In the genomic region with DNA sequence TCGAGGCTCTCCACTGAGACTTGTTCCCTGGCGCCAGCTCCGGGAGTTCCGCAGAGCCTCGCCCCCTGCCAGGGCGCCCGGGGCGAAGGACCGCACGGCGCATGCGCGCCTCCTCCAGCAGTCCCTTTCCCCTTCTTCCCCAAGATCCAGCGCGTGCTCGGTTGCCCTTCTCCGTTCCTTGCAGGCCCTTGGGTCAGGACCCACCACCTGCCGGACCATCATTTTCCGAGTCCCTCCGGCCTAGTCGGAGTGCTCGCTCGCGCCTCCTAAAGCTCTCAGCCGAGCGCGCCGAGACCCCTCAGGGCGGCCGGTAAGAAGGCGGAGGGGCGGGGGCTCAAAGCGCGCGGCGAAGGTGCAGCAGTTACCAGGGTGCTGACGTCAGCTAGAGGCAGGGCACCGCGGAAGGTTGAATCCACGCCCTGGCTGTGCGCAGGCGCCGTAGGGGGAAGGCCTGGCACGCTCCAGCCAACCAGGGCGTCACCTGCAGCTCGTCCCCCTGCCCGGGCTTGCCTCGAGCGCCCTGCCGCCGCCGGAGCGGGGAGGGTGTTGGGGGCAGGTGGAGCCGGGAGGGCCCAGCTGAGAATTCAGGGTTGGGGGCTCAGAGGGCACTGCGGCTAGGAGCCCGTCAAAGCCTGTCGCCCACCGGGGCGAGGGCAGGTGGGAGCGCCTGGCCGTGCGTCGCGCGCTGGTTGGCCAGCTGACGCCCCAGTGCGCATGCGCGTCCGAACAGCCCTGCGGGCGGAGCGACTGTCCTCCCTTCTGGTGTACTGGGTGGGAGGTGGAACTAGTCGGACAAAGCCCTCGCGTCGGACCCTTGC, we compare ENCODE assay signal across 1 cellular context.
TF ChIP-seq lines count a peak whose summit lies in the region.

Gene TCAIM (plus strand): TSS at position 757 of the 818 bp plus-strand sequence. CDS start 16,017 bp downstream, outside the sequence.

TF ChIP-seq in HEK293, 187 proteins besides CTCF, POLR2A, EP300 and RAD21 (continued from another document and continues in another):
- TF ChIP-seq, protein P1, sequence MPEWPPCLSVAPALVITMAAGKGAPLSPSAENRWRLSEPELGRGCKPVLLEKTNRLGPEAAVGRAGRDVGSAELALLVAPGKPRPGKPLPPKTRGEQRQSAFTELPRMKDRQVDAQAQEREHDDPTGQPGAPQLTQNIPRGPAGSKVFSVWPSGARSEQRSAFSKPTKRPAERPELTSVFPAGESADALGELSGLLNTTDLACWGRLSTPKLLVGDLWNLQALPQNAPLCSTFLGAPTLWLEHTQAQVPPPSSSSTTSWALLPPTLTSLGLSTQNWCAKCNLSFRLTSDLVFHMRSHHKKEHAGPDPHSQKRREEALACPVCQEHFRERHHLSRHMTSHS (tag by site-specific recombination; IDR thresholded peaks at IDR 0.05) = no peak
- TF ChIP-seq WT1 (tag by site-specific recombination; IDR thresholded peaks at IDR 0.05) (peak; percentile 31; the same call in 1 of the 2 replicates), ZNF660 (tag by site-specific recombination; IDR thresholded peaks at IDR 0.05) (no peak), ZNF223 (tag by site-specific recombination; IDR thresholded peaks at IDR 0.05) (no peak), ZNF19 (tag by site-specific recombination; IDR thresholded peaks at IDR 0.05; ENCODE audit: low read depth) (no peak), ZNF292 (tag by site-specific recombination; IDR thresholded peaks at IDR 0.05; ENCODE audit: borderline replicate concordance, low read depth) (no peak), ZNF791 (tag by site-specific recombination; IDR thresholded peaks at IDR 0.05) (no peak), ZNF391 (tag by site-specific recombination; IDR thresholded peaks at IDR 0.05; ENCODE audit: borderline replicate concordance, low read depth) (no peak), GLIS1 (tag by site-specific recombination; IDR thresholded peaks at IDR 0.05) (peak; percentile 77), ZNF112 (tag by site-specific recombination; IDR thresholded peaks at IDR 0.05) (no peak), SALL2 (tag by site-specific recombination; IDR thresholded peaks at IDR 0.05; ENCODE audit: borderline replicate concordance) (no peak), BCL11B (tag by site-specific recombination; IDR thresholded peaks at IDR 0.05; ENCODE audit: low read depth) (no peak), HOXC10 (CRISPR knock-in tag; IDR thresholded peaks at IDR 0.05) (no peak), ZNF423 (tag by site-specific recombination; IDR thresholded peaks at IDR 0.05) (peak; percentile 49), EGR2 (tag by site-specific recombination; IDR thresholded peaks at IDR 0.05; ENCODE audit: low read depth) (peak; percentile 25; the same call in 1 of the 2 replicates), SCRT1 (tag by site-specific recombination; IDR thresholded peaks at IDR 0.05; ENCODE audit: borderline replicate concordance) (no peak), ZNF785 (tag by site-specific recombination; IDR thresholded peaks at IDR 0.05) (0 out of 2 replicates have a peak, but pooled peaks have one; percentile 36), ZNF324 (tag by site-specific recombination; IDR thresholded peaks at IDR 0.05) (peak; percentile 77; the same call in 1 of the 2 replicates), KLF9 (tag by site-specific recombination; IDR thresholded peaks at IDR 0.05; ENCODE audit: low read depth) (peak; percentile 74), ZNF148 (tag by site-specific recombination; IDR thresholded peaks at IDR 0.05; ENCODE audit: borderline replicate concordance) (no peak), ZNF18 (tag by site-specific recombination; IDR thresholded peaks at IDR 0.05) (no peak), ZNF132 (tag by site-specific recombination; IDR thresholded peaks at IDR 0.05; ENCODE audit: borderline replicate concordance) (no peak), ZNF792 (tag by site-specific recombination; IDR thresholded peaks at IDR 0.05) (no peak), GFI1B (tag by site-specific recombination; IDR thresholded peaks at IDR 0.05) (no peak), ZNF561 (tag by site-specific recombination; IDR thresholded peaks at IDR 0.05; ENCODE audit: borderline replicate concordance) (no peak), ZFP69B (tag by site-specific recombination; IDR thresholded peaks at IDR 0.05) (no peak), KLF16 (tag by site-specific recombination; IDR thresholded peaks at IDR 0.05) (no peak; the same call in 1 of the 2 replicates)
- TF ChIP-seq, protein P2, sequence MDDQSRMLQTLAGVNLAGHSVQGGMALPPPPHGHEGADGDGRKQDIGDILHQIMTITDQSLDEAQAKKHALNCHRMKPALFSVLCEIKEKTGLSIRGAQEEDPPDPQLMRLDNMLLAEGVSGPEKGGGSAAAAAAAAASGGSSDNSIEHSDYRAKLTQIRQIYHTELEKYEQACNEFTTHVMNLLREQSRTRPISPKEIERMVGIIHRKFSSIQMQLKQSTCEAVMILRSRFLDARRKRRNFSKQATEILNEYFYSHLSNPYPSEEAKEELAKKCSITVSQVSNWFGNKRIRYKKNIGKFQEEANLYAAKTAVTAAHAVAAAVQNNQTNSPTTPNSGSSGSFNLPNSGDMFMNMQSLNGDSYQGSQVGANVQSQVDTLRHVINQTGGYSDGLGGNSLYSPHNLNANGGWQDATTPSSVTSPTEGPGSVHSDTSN (CRISPR knock-in tag; IDR thresholded peaks at IDR 0.05) = 0 out of 2 replicates have a peak, but pooled peaks have one; percentile 20
- TF ChIP-seq, protein P3, sequence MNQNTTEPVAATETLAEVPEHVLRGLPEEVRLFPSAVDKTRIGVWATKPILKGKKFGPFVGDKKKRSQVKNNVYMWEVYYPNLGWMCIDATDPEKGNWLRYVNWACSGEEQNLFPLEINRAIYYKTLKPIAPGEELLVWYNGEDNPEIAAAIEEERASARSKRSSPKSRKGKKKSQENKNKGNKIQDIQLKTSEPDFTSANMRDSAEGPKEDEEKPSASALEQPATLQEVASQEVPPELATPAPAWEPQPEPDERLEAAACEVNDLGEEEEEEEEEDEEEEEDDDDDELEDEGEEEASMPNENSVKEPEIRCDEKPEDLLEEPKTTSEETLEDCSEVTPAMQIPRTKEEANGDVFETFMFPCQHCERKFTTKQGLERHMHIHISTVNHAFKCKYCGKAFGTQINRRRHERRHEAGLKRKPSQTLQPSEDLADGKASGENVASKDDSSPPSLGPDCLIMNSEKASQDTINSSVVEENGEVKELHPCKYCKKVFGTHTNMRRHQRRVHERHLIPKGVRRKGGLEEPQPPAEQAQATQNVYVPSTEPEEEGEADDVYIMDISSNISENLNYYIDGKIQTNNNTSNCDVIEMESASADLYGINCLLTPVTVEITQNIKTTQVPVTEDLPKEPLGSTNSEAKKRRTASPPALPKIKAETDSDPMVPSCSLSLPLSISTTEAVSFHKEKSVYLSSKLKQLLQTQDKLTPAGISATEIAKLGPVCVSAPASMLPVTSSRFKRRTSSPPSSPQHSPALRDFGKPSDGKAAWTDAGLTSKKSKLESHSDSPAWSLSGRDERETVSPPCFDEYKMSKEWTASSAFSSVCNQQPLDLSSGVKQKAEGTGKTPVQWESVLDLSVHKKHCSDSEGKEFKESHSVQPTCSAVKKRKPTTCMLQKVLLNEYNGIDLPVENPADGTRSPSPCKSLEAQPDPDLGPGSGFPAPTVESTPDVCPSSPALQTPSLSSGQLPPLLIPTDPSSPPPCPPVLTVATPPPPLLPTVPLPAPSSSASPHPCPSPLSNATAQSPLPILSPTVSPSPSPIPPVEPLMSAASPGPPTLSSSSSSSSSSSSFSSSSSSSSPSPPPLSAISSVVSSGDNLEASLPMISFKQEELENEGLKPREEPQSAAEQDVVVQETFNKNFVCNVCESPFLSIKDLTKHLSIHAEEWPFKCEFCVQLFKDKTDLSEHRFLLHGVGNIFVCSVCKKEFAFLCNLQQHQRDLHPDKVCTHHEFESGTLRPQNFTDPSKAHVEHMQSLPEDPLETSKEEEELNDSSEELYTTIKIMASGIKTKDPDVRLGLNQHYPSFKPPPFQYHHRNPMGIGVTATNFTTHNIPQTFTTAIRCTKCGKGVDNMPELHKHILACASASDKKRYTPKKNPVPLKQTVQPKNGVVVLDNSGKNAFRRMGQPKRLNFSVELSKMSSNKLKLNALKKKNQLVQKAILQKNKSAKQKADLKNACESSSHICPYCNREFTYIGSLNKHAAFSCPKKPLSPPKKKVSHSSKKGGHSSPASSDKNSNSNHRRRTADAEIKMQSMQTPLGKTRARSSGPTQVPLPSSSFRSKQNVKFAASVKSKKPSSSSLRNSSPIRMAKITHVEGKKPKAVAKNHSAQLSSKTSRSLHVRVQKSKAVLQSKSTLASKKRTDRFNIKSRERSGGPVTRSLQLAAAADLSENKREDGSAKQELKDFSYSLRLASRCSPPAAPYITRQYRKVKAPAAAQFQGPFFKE (tag by site-specific recombination; IDR thresholded peaks at IDR 0.05; ENCODE audit: borderline replicate concordance) = no peak
- TF ChIP-seq, protein P4, sequence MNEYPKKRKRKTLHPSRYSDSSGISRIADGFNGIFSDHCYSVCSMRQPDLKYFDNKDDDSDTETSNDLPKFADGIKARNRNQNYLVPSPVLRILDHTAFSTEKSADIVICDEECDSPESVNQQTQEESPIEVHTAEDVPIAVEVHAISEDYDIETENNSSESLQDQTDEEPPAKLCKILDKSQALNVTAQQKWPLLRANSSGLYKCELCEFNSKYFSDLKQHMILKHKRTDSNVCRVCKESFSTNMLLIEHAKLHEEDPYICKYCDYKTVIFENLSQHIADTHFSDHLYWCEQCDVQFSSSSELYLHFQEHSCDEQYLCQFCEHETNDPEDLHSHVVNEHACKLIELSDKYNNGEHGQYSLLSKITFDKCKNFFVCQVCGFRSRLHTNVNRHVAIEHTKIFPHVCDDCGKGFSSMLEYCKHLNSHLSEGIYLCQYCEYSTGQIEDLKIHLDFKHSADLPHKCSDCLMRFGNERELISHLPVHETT (tag by site-specific recombination; IDR thresholded peaks at IDR 0.05) = no peak; the same call in 1 of the 2 replicates
- TF ChIP-seq, protein P5, sequence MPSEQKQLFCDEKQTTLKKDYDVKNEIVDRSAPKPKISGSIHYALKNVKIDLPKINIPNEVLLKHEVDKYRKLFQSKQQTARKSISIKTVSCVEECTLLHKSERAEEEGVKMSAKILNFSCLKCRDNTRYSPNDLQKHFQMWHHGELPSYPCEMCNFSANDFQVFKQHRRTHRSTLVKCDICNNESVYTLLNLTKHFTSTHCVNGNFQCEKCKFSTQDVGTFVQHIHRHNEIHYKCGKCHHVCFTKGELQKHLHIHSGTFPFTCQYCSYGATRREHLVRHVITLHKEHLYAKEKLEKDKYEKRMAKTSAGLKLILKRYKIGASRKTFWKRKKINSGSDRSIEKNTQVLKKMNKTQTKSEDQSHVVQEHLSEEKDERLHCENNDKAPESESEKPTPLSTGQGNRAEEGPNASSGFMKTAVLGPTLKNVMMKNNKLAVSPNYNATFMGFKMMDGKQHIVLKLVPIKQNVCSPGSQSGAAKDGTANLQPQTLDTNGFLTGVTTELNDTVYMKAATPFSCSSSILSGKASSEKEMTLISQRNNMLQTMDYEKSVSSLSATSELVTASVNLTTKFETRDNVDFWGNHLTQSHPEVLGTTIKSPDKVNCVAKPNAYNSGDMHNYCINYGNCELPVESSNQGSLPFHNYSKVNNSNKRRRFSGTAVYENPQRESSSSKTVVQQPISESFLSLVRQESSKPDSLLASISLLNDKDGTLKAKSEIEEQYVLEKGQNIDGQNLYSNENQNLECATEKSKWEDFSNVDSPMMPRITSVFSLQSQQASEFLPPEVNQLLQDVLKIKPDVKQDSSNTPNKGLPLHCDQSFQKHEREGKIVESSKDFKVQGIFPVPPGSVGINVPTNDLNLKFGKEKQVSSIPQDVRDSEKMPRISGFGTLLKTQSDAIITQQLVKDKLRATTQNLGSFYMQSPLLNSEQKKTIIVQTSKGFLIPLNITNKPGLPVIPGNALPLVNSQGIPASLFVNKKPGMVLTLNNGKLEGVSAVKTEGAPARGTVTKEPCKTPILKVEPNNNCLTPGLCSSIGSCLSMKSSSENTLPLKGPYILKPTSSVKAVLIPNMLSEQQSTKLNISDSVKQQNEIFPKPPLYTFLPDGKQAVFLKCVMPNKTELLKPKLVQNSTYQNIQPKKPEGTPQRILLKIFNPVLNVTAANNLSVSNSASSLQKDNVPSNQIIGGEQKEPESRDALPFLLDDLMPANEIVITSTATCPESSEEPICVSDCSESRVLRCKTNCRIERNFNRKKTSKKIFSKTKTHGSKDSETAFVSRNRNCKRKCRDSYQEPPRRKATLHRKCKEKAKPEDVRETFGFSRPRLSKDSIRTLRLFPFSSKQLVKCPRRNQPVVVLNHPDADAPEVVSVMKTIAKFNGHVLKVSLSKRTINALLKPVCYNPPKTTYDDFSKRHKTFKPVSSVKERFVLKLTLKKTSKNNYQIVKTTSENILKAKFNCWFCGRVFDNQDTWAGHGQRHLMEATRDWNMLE (tag by site-specific recombination; conservative IDR thresholded peaks at IDR 0.05; ENCODE audit: low read depth) = no peak
- TF ChIP-seq, protein P6, sequence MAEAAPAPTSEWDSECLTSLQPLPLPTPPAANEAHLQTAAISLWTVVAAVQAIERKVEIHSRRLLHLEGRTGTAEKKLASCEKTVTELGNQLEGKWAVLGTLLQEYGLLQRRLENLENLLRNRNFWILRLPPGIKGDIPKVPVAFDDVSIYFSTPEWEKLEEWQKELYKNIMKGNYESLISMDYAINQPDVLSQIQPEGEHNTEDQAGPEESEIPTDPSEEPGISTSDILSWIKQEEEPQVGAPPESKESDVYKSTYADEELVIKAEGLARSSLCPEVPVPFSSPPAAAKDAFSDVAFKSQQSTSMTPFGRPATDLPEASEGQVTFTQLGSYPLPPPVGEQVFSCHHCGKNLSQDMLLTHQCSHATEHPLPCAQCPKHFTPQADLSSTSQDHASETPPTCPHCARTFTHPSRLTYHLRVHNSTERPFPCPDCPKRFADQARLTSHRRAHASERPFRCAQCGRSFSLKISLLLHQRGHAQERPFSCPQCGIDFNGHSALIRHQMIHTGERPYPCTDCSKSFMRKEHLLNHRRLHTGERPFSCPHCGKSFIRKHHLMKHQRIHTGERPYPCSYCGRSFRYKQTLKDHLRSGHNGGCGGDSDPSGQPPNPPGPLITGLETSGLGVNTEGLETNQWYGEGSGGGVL (tag by site-specific recombination; IDR thresholded peaks at IDR 0.05) = no peak
